ENCODE assay signal across 32 cellular contexts in genomic region chr7:44140341-44140740, GRCh38. TPM values are rescaled to one million over a fixed set of nuclear protein-coding genes. Genes with fewer than 3 reads are reported as not detected.
"Had no signal": no experiment of that assay in that cellular context is flagged by ENCODE, and none has a peak within 500 bp of the region (broad histone marks: within the 10 kb centered on the region; RNA-seq: fewer than 3 reads in every experiment).

No MANE protein-coding gene starts in this region.

- ATAC-seq: activated CD4-positive, CD25-positive, alpha-beta regulatory T cell treated with anti-CD3 and anti-CD28 coated beads, Interleukin-2, amount 50 U/mL, for 24 hours; activated naive CD4-positive, alpha-beta T cell treated with anti-CD3 and anti-CD28 coated beads, Interleukin-2, amount 50 U/mL, for 72 hours; activated T-cell treated with anti-CD3 and anti-CD28 coated beads, Interleukin-2, amount 50 U/mL, for 4 hours; natural killer cell; SK-N-SH treated with all-trans-retinoic acid at 6 μM for 48 hours; stimulated activated naive B cell treated with anti-CD40 and anti-IgM and Interleukin-4, amounts not matched to agents 10 μg/mL and 1 μg/mL and 100 μg/mL, for 72 hours; T-helper 17 cell had no signal

- H3K36me3 Mint-ChIP-seq: activated CD4-positive, alpha-beta memory T cell treated with anti-CD3 and anti-CD28 coated beads for 36 hours; activated naive CD4-positive, alpha-beta T cell treated with anti-CD3 and anti-CD28 coated beads, Interleukin-2, amount 50 U/mL, for 72 hours; memory B cell; natural killer cell; neural progenitor cell had no signal

- H3K27ac ChIP-seq: colonic mucosa, dorsolateral prefrontal cortex, neural progenitor cell, tibial nerve, WERI-Rb-1 had no signal

- H3K27ac Mint-ChIP-seq: activated CD4-positive, alpha-beta memory T cell treated with anti-CD3 and anti-CD28 coated beads for 36 hours; activated CD4-positive, alpha-beta T cell treated with anti-CD3 and anti-CD28 coated beads, Interleukin-2, amount 10 ng/mL, durations not matched to agents 24 days and 14 days; activated naive CD4-positive, alpha-beta T cell treated with anti-CD3 and anti-CD28 coated beads, Interleukin-2, amount 50 U/mL, for 72 hours; activated T-helper 2 cell treated with anti-CD3 and anti-CD28 coated beads, Interferon-gamma antibody, Interleukin-2, Interleukin-4, amounts not matched to agents 10 μg/mL and 5 μg/mL and 100 μg/mL, durations not matched to agents 14 hours and 24 hours and 36 hours; memory B cell; natural killer cell; neural progenitor cell; stimulated activated naive B cell treated with anti-CD40 and anti-IgM and Interleukin-4, amounts not matched to agents 10 μg/mL and 1 μg/mL and 100 μg/mL, for 72 hours; T-helper 17 cell had no signal

- H3K4me3 ChIP-seq: colonic mucosa, dorsolateral prefrontal cortex, neural progenitor cell, smooth muscle cell, tibial nerve had no signal

- H3K9me3 ChIP-seq: colonic mucosa, tibial nerve had no signal

- H3K27me3 ChIP-seq: colonic mucosa, tibial nerve had no signal

- H3K4me1 ChIP-seq: colonic mucosa, neural progenitor cell had no signal

- DNase-seq: activated CD4-positive, alpha-beta memory T cell treated with anti-CD3 and anti-CD28 coated beads for 36 hours; activated CD4-positive, alpha-beta T cell treated with anti-CD3 and anti-CD28 coated beads, Interleukin-2, amount 10 ng/mL, durations not matched to agents 24 days and 14 days; activated CD8-positive, alpha-beta memory T cell treated with anti-CD3 and anti-CD28 coated beads, Interleukin-2, amount 50 U/mL, for 48 hours; activated T-cell treated with anti-CD3 and anti-CD28 coated beads, Interleukin-2, amount 50 U/mL, for 4 hours; cerebellar nuclear complex; colonic mucosa; dorsolateral prefrontal cortex; effector memory CD4-positive, alpha-beta T cell; foreskin fibroblast; head of caudate nucleus; kidney glomerular epithelial cell; natural killer cell; stimulated activated CD4-positive, alpha-beta T cell treated with anti-CD3 and anti-CD28 coated beads, Interleukin-15, amount 100 ng/mL, for 24 hours; stimulated activated CD4-positive, alpha-beta T cell treated with anti-CD3 and anti-CD28 coated beads, Interleukin-2, amount 100 ng/mL, for 24 hours; stimulated activated naive B cell treated with anti-CD40 and anti-IgM and Interleukin-4, amounts not matched to agents 10 μg/mL and 1 μg/mL and 100 μg/mL, for 72 hours; T-helper 17 cell; T1000; WERI-Rb-1 had no signal

- H3K9me3 Mint-ChIP-seq: activated CD4-positive, alpha-beta memory T cell treated with anti-CD3 and anti-CD28 coated beads for 36 hours; activated CD4-positive, alpha-beta T cell treated with anti-CD3 and anti-CD28 coated beads, Interleukin-2, amount 10 ng/mL, durations not matched to agents 24 days and 14 days; activated naive CD4-positive, alpha-beta T cell treated with anti-CD3 and anti-CD28 coated beads, Interleukin-2, amount 50 U/mL, for 72 hours; activated T-cell treated with anti-CD3 and anti-CD28 coated beads, Interleukin-2, amount 50 U/mL, for 4 hours; activated T-helper 2 cell treated with anti-CD3 and anti-CD28 coated beads, Interferon-gamma antibody, Interleukin-2, Interleukin-4, amounts not matched to agents 10 μg/mL and 5 μg/mL and 100 μg/mL, durations not matched to agents 14 hours and 24 hours and 36 hours; memory B cell; natural killer cell; neural progenitor cell; stimulated activated naive B cell treated with anti-CD40 and anti-IgM and Interleukin-4, amounts not matched to agents 10 μg/mL and 1 μg/mL and 100 μg/mL, for 72 hours had no signal

- H3K27me3 Mint-ChIP-seq: memory B cell had no signal

- H3K36me3 ChIP-seq: colonic mucosa, neural progenitor cell, tibial nerve, WERI-Rb-1 had no signal

- H3K4me3 Mint-ChIP-seq: activated CD4-positive, alpha-beta memory T cell treated with anti-CD3 and anti-CD28 coated beads for 36 hours; activated CD4-positive, alpha-beta T cell treated with anti-CD3 and anti-CD28 coated beads, Interleukin-2, amount 10 ng/mL, durations not matched to agents 24 days and 14 days; activated T-cell treated with anti-CD3 and anti-CD28 coated beads, Interleukin-2, amount 50 U/mL, for 4 hours; memory B cell; natural killer cell; neural progenitor cell; stimulated activated naive B cell treated with anti-CD40 and anti-IgM and Interleukin-4, amounts not matched to agents 10 μg/mL and 1 μg/mL and 100 μg/mL, for 72 hours; T-helper 17 cell had no signal

RNA-seq across cellular contexts. Expression of gene MYL7, which starts 0.8 kb away (rescaled TPM):
- total RNA-seq: activated CD4-positive, alpha-beta memory T cell treated with anti-CD3 and anti-CD28 coated beads for 36 hours; activated CD4-positive, alpha-beta T cell treated with anti-CD3 and anti-CD28 coated beads, Interleukin-2, amount 10 ng/mL, durations not matched to agents 24 days and 14 days; activated CD8-positive, alpha-beta memory T cell treated with anti-CD3 and anti-CD28 coated beads for 36 hours; activated naive CD4-positive, alpha-beta T cell treated with anti-CD3 and anti-CD28 coated beads, Interleukin-2, amount 50 U/mL, for 72 hours; activated T-helper 2 cell treated with anti-CD3 and anti-CD28 coated beads, Interferon-gamma antibody, Interleukin-2, Interleukin-4, amounts not matched to agents 10 μg/mL and 5 μg/mL and 100 μg/mL, durations not matched to agents 14 hours and 24 hours and 36 hours; bronchial epithelial cell; endothelial cell of umbilical vein; lower leg skin; mononuclear cell; natural killer cell; omental fat pad; T-helper 17 cell; tibial nerve had no signal
- polyA plus RNA-seq: endothelial cell of umbilical vein had no signal

RNA-seq across cellular contexts. Expression of gene GCK, which starts 48.9 kb away (rescaled TPM):
- total RNA-seq: natural killer cell had no signal
